ENCODE assay signal across 20 cellular contexts in the genomic region with DNA sequence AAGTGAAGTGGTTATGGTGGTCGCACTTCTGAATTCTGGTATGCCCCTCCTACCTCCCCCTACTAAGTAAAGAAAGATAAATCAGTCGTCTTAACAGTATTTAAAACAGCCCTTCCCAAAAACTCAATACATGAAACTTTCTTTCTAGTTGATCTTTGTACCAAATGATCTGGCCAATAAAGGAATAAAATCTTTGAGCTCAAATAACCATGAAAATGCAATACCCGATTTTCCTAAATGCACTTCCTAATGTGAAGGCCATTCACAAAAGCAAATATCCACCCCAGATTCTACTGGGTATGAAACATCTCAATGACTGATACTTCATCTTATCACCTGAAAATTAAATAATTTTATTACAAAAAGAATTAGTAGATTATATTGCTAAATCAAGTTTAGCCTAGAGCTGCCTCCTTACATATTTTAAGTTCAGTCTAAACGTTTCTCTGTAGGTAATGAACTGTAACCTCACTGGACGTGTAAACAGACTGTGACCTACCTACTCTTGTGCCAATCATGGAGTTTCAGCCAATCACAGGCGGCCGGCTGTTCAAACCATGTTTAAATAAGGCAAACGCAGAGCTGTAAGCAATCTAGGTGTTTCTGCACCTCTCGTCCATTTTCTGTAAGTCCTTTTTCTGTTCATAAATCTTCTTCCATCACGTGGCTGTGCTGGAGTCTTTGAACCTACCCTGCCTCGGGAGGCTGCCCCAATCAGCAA.
DNase-seq lines count a peak whose midpoint lies in the region; ATAC-seq and TF ChIP-seq lines count a peak whose summit lies in the region.
"Had no signal": no experiment of that assay in that cellular context is flagged by ENCODE, and none has a peak within 500 bp of the region (broad histone marks: within the 10 kb centered on the region; RNA-seq: fewer than 3 reads in every experiment).

No MANE protein-coding gene starts in this region.

- in situ Hi-C loops in Panc1 (cut with HindIII; ENCODE audit: low pct_unique_long_range_greater_than_20kb, low sequenced_read_pairs), result no loop called here

- ATAC-seq in Panc1, result no peak
- ATAC-seq: activated CD8-positive, alpha-beta T cell treated with anti-CD3 and anti-CD28 coated beads, Interleukin-2, amount 10 ng/mL, durations not matched to agents 7 days and 5 days; CD8-positive, alpha-beta T cell; effector memory CD8-positive, alpha-beta T cell; naive thymus-derived CD4-positive, alpha-beta T cell; stimulated activated naive B cell treated with anti-CD40 and anti-IgM and Interleukin-4, amounts not matched to agents 10 μg/mL and 1 μg/mL and 100 μg/mL, for 72 hours; upper lobe of right lung had no signal

- TF ChIP-seq EP300 in esophagus muscularis mucosa (IDR thresholded peaks at IDR 0.05), result no peak

- no peaks in the 10 kb centered on the region for H3K36me3 ChIP-seq in ACC112 (ENCODE audit: insufficient read depth, low read length)
- no peaks in the 10 kb centered on the region for H3K36me3 ChIP-seq in Panc1 (ENCODE audit: control insufficient read depth, insufficient read depth, low read length)
- H3K36me3 ChIP-seq in esophagus muscularis mucosa, result no peaks in the 10 kb centered on the region
- no peaks in the 10 kb centered on the region for H3K36me3 ChIP-seq in rectal smooth muscle tissue (ENCODE audit: control insufficient read depth, insufficient read depth, low read length)
- H3K36me3 ChIP-seq in neural progenitor cell, result no peaks in the 10 kb centered on the region
- H3K36me3 ChIP-seq: cardiac muscle cell, upper lobe of right lung had no signal

- H3K27me3 ChIP-seq in ACC112 (ENCODE audit: insufficient read depth, low read length), result no peaks in the 10 kb centered on the region
- H3K27me3 ChIP-seq in Panc1 (ENCODE audit: control insufficient read depth, insufficient read depth, low read length), result no peaks in the 10 kb centered on the region
- H3K27me3 ChIP-seq in esophagus muscularis mucosa, result no peaks in the 10 kb centered on the region
- H3K27me3 ChIP-seq in rectal smooth muscle tissue (ENCODE audit: control insufficient read depth, insufficient read depth, low read length), result no peaks in the 10 kb centered on the region
- no peaks in the 10 kb centered on the region for H3K27me3 ChIP-seq in neural progenitor cell
- H3K27me3 ChIP-seq: cardiac muscle cell, upper lobe of right lung had no signal

- POLR2A ChIA-PET in Panc1 (lab: Charles Lee), result interaction anchor here (0.8 to 0.9 kb wide), 2 partner anchors 13 to 25 kb away, joined by 3 to 5 read pairs; no protein-coding TSS in a partner anchor

- peaks cover 2% of the 10 kb centered on the region for H3K4me1 Mint-ChIP-seq in neural progenitor cell
- H3K4me1 Mint-ChIP-seq: naive thymus-derived CD4-positive, alpha-beta T cell had no signal

- H3K4me3 ChIP-seq in ACC112 (ENCODE audit: low read depth, low read length) (no peak overlapping the region), Panc1 (ENCODE audit: low read depth in 2 of 2, low read length in 2 of 2) (no peak overlapping the region), esophagus muscularis mucosa (no peak overlapping the region), rectal smooth muscle tissue (ENCODE audit: low read length) (peak overlapping the region; percentile 6), neural progenitor cell (no peak overlapping the region)
- H3K4me3 ChIP-seq: cardiac muscle cell, upper lobe of right lung had no signal

- peaks cover 27% of the 10 kb centered on the region for H3K4me1 ChIP-seq in ACC112 (ENCODE audit: control insufficient read depth, insufficient read depth, low read length, unreplicated experiment)
- H3K4me1 ChIP-seq in Panc1 (ENCODE audit: control insufficient read depth, insufficient read depth, low read length), result peaks cover 8% of the 10 kb centered on the region
- peaks cover 9 to 20% (median 12%) of the 10 kb centered on the region in 4 donors for H3K4me1 ChIP-seq in esophagus muscularis mucosa
- no peaks in the 10 kb centered on the region for H3K4me1 ChIP-seq in rectal smooth muscle tissue (ENCODE audit: control insufficient read depth, insufficient read depth, low read length)
- H3K4me1 ChIP-seq in neural progenitor cell, result no peaks in the 10 kb centered on the region

- DNase-seq in Panc1 (ENCODE audit: low read depth, low spot score), result no peak
- no peak for DNase-seq in esophagus muscularis mucosa (ENCODE audit: extremely low spot score)
- DNase-seq in activated T-cell treated with anti-CD3 and anti-CD28 coated beads for 4 hours, result no peak
- no peak for DNase-seq in NCI-H1105 treated with DMSO at 0.1 percent for 48 hours (lab: John Stamatoyannopoulos, UW)
- no peak for DNase-seq in GM10266 (ENCODE audit: extremely low spot score)
- DNase-seq in neural progenitor cell (ENCODE audit: low spot score), result no peak
- DNase-seq: activated CD8-positive, alpha-beta T cell treated with anti-CD3 and anti-CD28 coated beads, Interleukin-2, amount 10 ng/mL, durations not matched to agents 7 days and 5 days; CD8-positive, alpha-beta T cell; DMS79 treated with DMSO at 0.1 percent for 48 hours; effector memory CD8-positive, alpha-beta T cell; H9; naive thymus-derived CD4-positive, alpha-beta T cell; NCI-H146; posterior cingulate gyrus; stimulated activated naive B cell treated with anti-CD40 and anti-IgM and Interleukin-4, amounts not matched to agents 10 μg/mL and 1 μg/mL and 100 μg/mL, for 72 hours; upper lobe of right lung had no signal

- H3K36me3 Mint-ChIP-seq in neural progenitor cell, result no peaks in the 10 kb centered on the region
- H3K36me3 Mint-ChIP-seq: activated naive CD8-positive, alpha-beta T cell; CD8-positive, alpha-beta T cell; naive thymus-derived CD4-positive, alpha-beta T cell; stimulated activated naive B cell treated with anti-CD40 and anti-IgM and Interleukin-4, amounts not matched to agents 10 μg/mL and 1 μg/mL and 100 μg/mL, for 72 hours had no signal

- H3K4me3 Mint-ChIP-seq in neural progenitor cell, result no peak overlapping the region
- H3K4me3 Mint-ChIP-seq: activated CD8-positive, alpha-beta T cell treated with anti-CD3 and anti-CD28 coated beads, Interleukin-2, amount 10 ng/mL, durations not matched to agents 7 days and 5 days; activated naive CD8-positive, alpha-beta T cell; CD8-positive, alpha-beta T cell; effector memory CD8-positive, alpha-beta T cell; H9; naive thymus-derived CD4-positive, alpha-beta T cell; stimulated activated naive B cell treated with anti-CD40 and anti-IgM and Interleukin-4, amounts not matched to agents 10 μg/mL and 1 μg/mL and 100 μg/mL, for 72 hours had no signal

- no peak for TF ChIP-seq POLR2A in esophagus muscularis mucosa (IDR thresholded peaks at IDR 0.05; ENCODE audit: low read depth)

- H3K27ac Mint-ChIP-seq in neural progenitor cell, result no peak overlapping the region
- H3K27ac Mint-ChIP-seq: activated CD8-positive, alpha-beta T cell treated with anti-CD3 and anti-CD28 coated beads, Interleukin-2, amount 10 ng/mL, durations not matched to agents 7 days and 5 days; activated naive CD8-positive, alpha-beta T cell; CD8-positive, alpha-beta T cell; effector memory CD8-positive, alpha-beta T cell; H9; naive thymus-derived CD4-positive, alpha-beta T cell; stimulated activated naive B cell treated with anti-CD40 and anti-IgM and Interleukin-4, amounts not matched to agents 10 μg/mL and 1 μg/mL and 100 μg/mL, for 72 hours had no signal

- H2AFZ ChIP-seq in ACC112 (ENCODE audit: low read length, unreplicated experiment) (peak overlapping the region; percentile 70), neural progenitor cell (replicated peaks) (no peak overlapping the region)

- no TSS peak for BruUV-seq in Panc1 (replicated peaks; lab: Mats Ljungman, UMichigan)

- H3K27ac ChIP-seq in ACC112 (ENCODE audit: low read depth, low read length) (peak overlapping the region; percentile 96), Panc1 (ENCODE audit: low read length) (peak overlapping the region; percentile 100), esophagus muscularis mucosa (replicated peaks in 1 of 4) (peak overlapping the region; percentile 71 to 79 (median 74)), rectal smooth muscle tissue (ENCODE audit: low read depth, low read length) (no peak overlapping the region), neural progenitor cell (no peak overlapping the region)
- H3K27ac ChIP-seq: cardiac muscle cell had no signal

- intact Hi-C loops in Panc1 (cut with micrococcal nuclease; ENCODE audit: unreplicated experiment), result loop anchor here (5.0 kb wide), 1 partner anchor 88 kb away; no protein-coding TSS in a partner anchor
- intact Hi-C loops in esophagus muscularis mucosa (cut with DNase I), result no loop called here

- H3K4me2 ChIP-seq in neural progenitor cell, result no peak overlapping the region

- H3K9me3 Mint-ChIP-seq in neural progenitor cell, result no peaks in the 10 kb centered on the region
- H3K9me3 Mint-ChIP-seq: CD8-positive, alpha-beta T cell; effector memory CD8-positive, alpha-beta T cell; H9; stimulated activated naive B cell treated with anti-CD40 and anti-IgM and Interleukin-4, amounts not matched to agents 10 μg/mL and 1 μg/mL and 100 μg/mL, for 72 hours had no signal

- no peaks in the 10 kb centered on the region for H3K27me3 Mint-ChIP-seq in neural progenitor cell (ENCODE audit: insufficient read depth, low read depth)

- TF ChIP-seq CTCF in Panc1 (IDR thresholded peaks at IDR 0.05) (no peak), esophagus muscularis mucosa (IDR thresholded peaks at IDR 0.05) (no peak), GM10266 (IDR thresholded peaks at IDR 0.05; ENCODE audit: control insufficient read depth, insufficient read depth, low read depth, missing control alignments) (no peak), neural progenitor cell (IDR thresholded peaks at IDR 0.05) (no peak)

- CTCF ChIA-PET in Panc1 (lab: Charles Lee), result no interaction called here

- H3K79me2 ChIP-seq in ACC112 (ENCODE audit: control insufficient read depth, insufficient read depth, low read length, unreplicated experiment) (peaks cover 24% of the 10 kb centered on the region), neural progenitor cell (ENCODE audit: low read depth) (no peaks in the 10 kb centered on the region)

- no peaks in the 10 kb centered on the region for H4K20me1 ChIP-seq in neural progenitor cell (ENCODE audit: low read depth)

- 91% methylated on average over 11 of the region's 11 CpGs for WGBS in esophagus muscularis mucosa

- H3K9me3 ChIP-seq in Panc1 (ENCODE audit: control insufficient read depth, insufficient read depth, low read depth, low read length), result peaks cover 32% of the 10 kb centered on the region; the same call in 1 of the 2 replicates
- H3K9me3 ChIP-seq in esophagus muscularis mucosa, result no peaks in the 10 kb centered on the region
- H3K9me3 ChIP-seq in neural progenitor cell (ENCODE audit: low read depth), result no peaks in the 10 kb centered on the region
- H3K9me3 ChIP-seq: upper lobe of right lung had no signal

- H3K9ac ChIP-seq in rectal smooth muscle tissue (ENCODE audit: low read length), result no peak overlapping the region
- H3K9ac ChIP-seq in neural progenitor cell, result no peak overlapping the region

- H3F3A ChIP-seq in neural progenitor cell (ENCODE audit: low read depth), result no peaks in the 10 kb centered on the region

Comparison
In these comparisons a context has a peak if more than half of its experiments do, and no peak if none do; other contexts are left out.
1. H3K27ac ChIP-seq: peak in ACC112 (single experiment), Panc1 (single experiment) and esophagus muscularis mucosa (4 of 4); none in rectal smooth muscle tissue (single experiment) and neural progenitor cell (single experiment).